Comparison of ENCODE assay signal across 2 cellular contexts in genomic region chr15:64566102-64566501, GRCh38.
TF ChIP-seq lines count a peak whose summit lies in the region.

No MANE protein-coding gene starts in this region.

TF ChIP-seq in Ishikawa, 13 proteins besides CTCF, POLR2A, EP300 and RAD21:
- TF ChIP-seq, protein P1, sequence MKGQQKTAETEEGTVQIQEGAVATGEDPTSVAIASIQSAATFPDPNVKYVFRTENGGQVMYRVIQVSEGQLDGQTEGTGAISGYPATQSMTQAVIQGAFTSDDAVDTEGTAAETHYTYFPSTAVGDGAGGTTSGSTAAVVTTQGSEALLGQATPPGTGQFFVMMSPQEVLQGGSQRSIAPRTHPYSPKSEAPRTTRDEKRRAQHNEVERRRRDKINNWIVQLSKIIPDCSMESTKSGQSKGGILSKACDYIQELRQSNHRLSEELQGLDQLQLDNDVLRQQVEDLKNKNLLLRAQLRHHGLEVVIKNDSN (IDR thresholded peaks at IDR 0.05), result peak; percentile 26; the same call in 1 of the 2 replicates
- TF ChIP-seq TEAD4 (IDR thresholded peaks at IDR 0.05) (no peak), REST (IDR thresholded peaks at IDR 0.05; ENCODE audit: low read depth) (no peak)

TF ChIP-seq in HepG2, 621 proteins besides CTCF, POLR2A, EP300 and RAD21:
- TF ChIP-seq ARNTL (CRISPR knock-in tag; IDR thresholded peaks at IDR 0.05) (no peak), ZNF441 (CRISPR knock-in tag; IDR thresholded peaks at IDR 0.05; ENCODE audit: borderline replicate concordance) (no peak), ASH2L (IDR thresholded peaks at IDR 0.05; ENCODE audit: insufficient read length, low read depth, low read length) (no peak), ZNF766 (CRISPR knock-in tag; IDR thresholded peaks at IDR 0.05; ENCODE audit: borderline replicate concordance) (no peak), MBNL3 (CRISPR knock-in tag; conservative IDR thresholded peaks at IDR 0.05) (no peak), ZKSCAN8 (CRISPR knock-in tag; IDR thresholded peaks at IDR 0.05; ENCODE audit: borderline replicate concordance) (no peak), ZFP36 (IDR thresholded peaks at IDR 0.05; ENCODE audit: borderline replicate concordance, low read depth, low read length, partially characterized antibody) (no peak), HNRNPLL (IDR thresholded peaks at IDR 0.05; ENCODE audit: low read depth, low read length, poor library complexity, severe bottlenecking) (no peak), MNT (IDR thresholded peaks at IDR 0.05) (no peak)
- TF ChIP-seq, protein P2, sequence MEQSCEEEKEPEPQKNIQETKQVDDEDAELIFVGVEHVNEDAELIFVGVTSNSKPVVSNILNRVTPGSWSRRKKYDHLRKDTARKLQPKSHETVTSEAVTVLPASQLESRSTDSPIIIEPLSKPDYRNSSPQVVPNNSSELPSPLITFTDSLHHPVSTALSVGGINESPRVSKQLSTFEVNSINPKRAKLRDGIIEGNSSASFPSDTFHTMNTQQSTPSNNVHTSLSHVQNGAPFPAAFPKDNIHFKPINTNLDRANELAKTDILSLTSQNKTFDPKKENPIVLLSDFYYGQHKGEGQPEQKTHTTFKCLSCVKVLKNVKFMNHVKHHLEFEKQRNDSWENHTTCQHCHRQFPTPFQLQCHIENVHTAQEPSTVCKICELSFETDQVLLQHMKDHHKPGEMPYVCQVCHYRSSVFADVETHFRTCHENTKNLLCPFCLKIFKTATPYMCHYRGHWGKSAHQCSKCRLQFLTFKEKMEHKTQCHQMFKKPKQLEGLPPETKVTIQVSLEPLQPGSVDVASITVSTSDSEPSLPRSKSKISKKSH (CRISPR knock-in tag; IDR thresholded peaks at IDR 0.05; ENCODE audit: borderline replicate concordance), result no peak
- TF ChIP-seq, protein P3, sequence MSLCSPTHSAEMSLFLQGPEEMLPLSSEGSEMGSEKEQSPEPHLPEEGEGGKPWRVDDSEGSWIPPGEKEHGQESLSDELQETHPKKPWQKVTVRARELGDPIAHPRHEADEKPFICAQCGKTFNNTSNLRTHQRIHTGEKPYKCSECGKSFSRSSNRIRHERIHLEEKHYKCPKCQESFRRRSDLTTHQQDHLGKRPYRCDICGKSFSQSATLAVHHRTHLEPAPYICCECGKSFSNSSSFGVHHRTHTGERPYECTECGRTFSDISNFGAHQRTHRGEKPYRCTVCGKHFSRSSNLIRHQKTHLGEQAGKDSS (CRISPR knock-in tag; IDR thresholded peaks at IDR 0.05; ENCODE audit: borderline replicate concordance, low read depth), result no peak
